8 cellular contexts compared by ENCODE assay signal in genomic region chr4:47839259-47839658, GRCh38. TPM values are rescaled to one million over a fixed set of nuclear protein-coding genes. Genes with fewer than 3 reads are reported as not detected.
A peak's percentile ranks its signal among the peaks of the same experiment; 100 is the strongest.
DNase-seq lines count a peak whose midpoint lies in the region; ATAC-seq and TF ChIP-seq lines count a peak whose summit lies in the region.

No MANE protein-coding gene starts in this region.

- H3K27me3 ChIP-seq in liver (ENCODE audit: control insufficient read depth in 4 of 4, insufficient read depth in 4 of 4, low read length in 3 of 4) (no peaks in the 10 kb centered on the region), vagina (no peaks in the 10 kb centered on the region)

- no peak for TF ChIP-seq POLR2A in vagina (IDR thresholded peaks at IDR 0.05)

- no peak overlapping the region for H3K9ac ChIP-seq in liver (ENCODE audit: low read depth in 1 of 2, low read length in 2 of 2)

- TF ChIP-seq CTCF in GM12873 (IDR thresholded peaks at IDR 0.05; ENCODE audit: insufficient read depth, low read depth, low read length, missing control alignments) (peak; percentile 52), liver (IDR thresholded peaks at IDR 0.05; ENCODE audit: low read depth, low read length, missing input control) (peak; percentile 25), vagina (IDR thresholded peaks at IDR 0.05) (no peak)

- peaks cover 2 to 26% (median 17%) of the 10 kb centered on the region in 4 donors for H3K4me1 ChIP-seq in liver (ENCODE audit: control insufficient read depth in 4 of 4, insufficient read depth in 4 of 4, low read length in 3 of 4)
- peaks cover 35% of the 10 kb centered on the region for H3K4me1 ChIP-seq in vagina

- peaks cover 0 to 4% (median under 1%) of the 10 kb centered on the region in 4 donors for H3K36me3 ChIP-seq in liver (ENCODE audit: control insufficient read depth in 4 of 4, insufficient read depth in 3 of 4, low read depth in 1 of 4, low read length in 3 of 4)
- peaks cover 0 to 5% of the 10 kb centered on the region in 2 donors for H3K36me3 ChIP-seq in vagina

- no peak overlapping the region for H3K4me3 ChIP-seq in liver (ENCODE audit: low read depth in 1 of 3, low read length in 3 of 3)
- no peak overlapping the region for H3K4me3 ChIP-seq in vagina

- no peaks in the 10 kb centered on the region for H3K9me3 ChIP-seq in liver (ENCODE audit: control insufficient read depth in 4 of 4, low read length in 3 of 4)
- no peaks in the 10 kb centered on the region for H3K9me3 ChIP-seq in vagina

- TF ChIP-seq RAD21 in liver (IDR thresholded peaks at IDR 0.05): peak; percentile 50 to 72

- intact Hi-C loops in posterior vena cava (cut with DNase I) (no loop called here), vagina (cut with DNase I) (no loop called here)

- DNase-seq in activated T-helper 9 cell treated with anti-CD3 and anti-CD28 coated beads, Interleukin-2, amount 50 U/mL, for 16 hours (ENCODE audit: low read depth): peak; percentile 48
- DNase-seq in posterior vena cava (ENCODE audit: low spot score) (no peak), vagina (ENCODE audit: extremely low spot score in 2 of 2) (no peak), COR-L47 (lab: John Stamatoyannopoulos, UW) (no peak)

- 82% methylated on average over 5 of the region's 5 CpGs for WGBS in liver

- ATAC-seq in GM21360 (IDR thresholded peaks at IDR 0.05; ENCODE audit: unreplicated experiment) (peak; percentile 62), HG03469 (IDR thresholded peaks at IDR 0.05; ENCODE audit: unreplicated experiment) (peak; percentile 47)

- H3K27ac ChIP-seq in liver (ENCODE audit: low read depth in 1 of 2, low read length in 2 of 2): no peak overlapping the region
- no peak overlapping the region for H3K27ac ChIP-seq in vagina

TF ChIP-seq in liver, 16 proteins besides CTCF, POLR2A, EP300 and RAD21:
- TF ChIP-seq RXRA (IDR thresholded peaks at IDR 0.05): no peak
- no peak for TF ChIP-seq HNF4G (IDR thresholded peaks at IDR 0.05)
- no peak for TF ChIP-seq MAX (IDR thresholded peaks at IDR 0.05)
- no peak for TF ChIP-seq YY1 (IDR thresholded peaks at IDR 0.05)
- TF ChIP-seq SP1 (IDR thresholded peaks at IDR 0.05): no peak
- TF ChIP-seq REST (IDR thresholded peaks at IDR 0.05): no peak
- TF ChIP-seq NR2F2 (IDR thresholded peaks at IDR 0.05): no peak
- no peak for TF ChIP-seq ATF3 (IDR thresholded peaks at IDR 0.05)
- TF ChIP-seq GABPA (IDR thresholded peaks at IDR 0.05 in 1 of 2, conservative IDR thresholded peaks at IDR 0.05 in 1 of 2): no peak
- TF ChIP-seq HNF4A (conservative IDR thresholded peaks at IDR 0.05): no peak
- no peak for TF ChIP-seq EGR1 (IDR thresholded peaks at IDR 0.05; ENCODE audit: low read depth in 2 of 2)
- no peak for TF ChIP-seq FOXA2 (IDR thresholded peaks at IDR 0.05)
- no peak for TF ChIP-seq JUND (IDR thresholded peaks at IDR 0.05)
- TF ChIP-seq ZBTB33 (IDR thresholded peaks at IDR 0.05): no peak
- no peak for TF ChIP-seq TAF1 (conservative IDR thresholded peaks at IDR 0.05)

RNA-seq across cellular contexts. Expression of gene CORIN, which starts 1.4 kb away (rescaled TPM):
- total RNA-seq in liver: under 1 TPM; 0.17 to 0.23 TPM
- under 1 TPM; 0.02 to 0.13 TPM for polyA plus RNA-seq in liver
- total RNA-seq in posterior vena cava: under 1 TPM; 0.32 to 0.48 TPM
- 5.4 TPM for total RNA-seq in vagina

Comparison
In these comparisons a context has a peak if more than half of its experiments do, and no peak if none do; other contexts are left out.
1. CTCF ChIP-seq: peak in GM12873 (single experiment) and liver (single experiment); none in vagina (0 of 3).